8 cellular contexts compared by ENCODE assay signal in genomic region chr15:90871716-90872480, GRCh38. TPM values are rescaled to one million over a fixed set of nuclear protein-coding genes. Genes with fewer than 3 reads are reported as not detected.
DNase-seq lines count a peak whose midpoint lies in the region; ATAC-seq and TF ChIP-seq lines count a peak whose summit lies in the region.

No MANE protein-coding gene starts in this region.

- DNase-seq in activated CD4-positive, alpha-beta T cell treated with anti-CD3 and anti-CD28 coated beads for 36 hours: peak; percentile 56
- no peak for DNase-seq in activated CD4-positive, alpha-beta T cell treated with anti-CD3 and anti-CD28 coated beads for 1 hour
- DNase-seq in MM.1S (peak; percentile 25), caudate nucleus (lab: John Stamatoyannopoulos, UW) (peak in 5 of 61 donors; percentile 13 to 44 (median 26)), lower leg skin (ENCODE audit: low spot score in 2 of 2) (peak in 1 of 2 donors; percentile 76), thyroid gland (peak; percentile 29 to 35), dedifferentiated amniotic fluid mesenchymal stem cell (ENCODE audit: extremely low spot score) (no peak)

- intact Hi-C loops in activated CD4-positive, alpha-beta T cell treated with anti-CD3 and anti-CD28 coated beads for 36 hours (cut with DNase I, micrococcal nuclease): loop anchor here (1.0 to 10.0 kb wide), 7 partner anchors 15 to 225 kb away; partner anchors contain the start of genes BLM (in 1 of the 2) and HDDC3 (in 1 of the 2)
- intact Hi-C loops in lower leg skin (cut with DNase I; ENCODE audit: low total_unique reads) (no loop called here), thyroid gland (cut with DNase I) (no loop called here)

- H3K4me1 Mint-ChIP-seq in activated CD4-positive, alpha-beta T cell treated with anti-CD3 and anti-CD28 coated beads for 36 hours: peaks cover 55% of the 10 kb centered on the region

- H3K27ac ChIP-seq in MM.1S (ENCODE audit: low read length) (no peak overlapping the region), caudate nucleus (ENCODE audit: low read depth, low read length) (peak overlapping the region; percentile 64), thyroid gland (peak overlapping the region; percentile 90 to 99 (median 97))

- peak overlapping the region; percentile 69 for H3K9ac ChIP-seq in MM.1S (ENCODE audit: low read length)

- H3K27me3 Mint-ChIP-seq in activated CD4-positive, alpha-beta T cell treated with anti-CD3 and anti-CD28 coated beads for 36 hours: peaks cover 1% of the 10 kb centered on the region

- H3K9me2 ChIP-seq in MM.1S (replicated peaks; ENCODE audit: insufficient read depth, low read length): no peaks in the 10 kb centered on the region

- POLR2A ChIA-PET in activated CD4-positive, alpha-beta T cell treated with anti-CD3 and anti-CD28 coated beads for 36 hours (lab: Charles Lee): interaction anchor here (1.2 to 2.4 kb wide), 6 partner anchors 19 to 58 kb away, joined by 3 to 19 read pairs (median 6); no protein-coding TSS in a partner anchor

- H3K4me3 Mint-ChIP-seq in activated CD4-positive, alpha-beta T cell treated with anti-CD3 and anti-CD28 coated beads for 36 hours: peak overlapping the region; percentile 94

- H4K20me1 ChIP-seq in MM.1S (ENCODE audit: insufficient read depth, low read length): no peaks in the 10 kb centered on the region

- H3K27me3 ChIP-seq in MM.1S (replicated peaks; ENCODE audit: insufficient read depth, low read length): no peaks in the 10 kb centered on the region
- H3K27me3 ChIP-seq in thyroid gland: no peaks in the 10 kb centered on the region

- CTCF ChIA-PET in activated CD4-positive, alpha-beta T cell treated with anti-CD3 and anti-CD28 coated beads for 36 hours (lab: Charles Lee): interaction anchor here (0.6 to 1.6 kb wide), 4 partner anchors 14 to 63 kb away, joined by 3 to 6 read pairs (median 4); no protein-coding TSS in a partner anchor

- H3K27ac Mint-ChIP-seq in activated CD4-positive, alpha-beta T cell treated with anti-CD3 and anti-CD28 coated beads for 36 hours: peak overlapping the region; percentile 94

- H3K9me3 ChIP-seq in MM.1S (replicated peaks; ENCODE audit: insufficient read depth, low read length) (no peaks in the 10 kb centered on the region), thyroid gland (no peaks in the 10 kb centered on the region)

- no peak for ATAC-seq in activated CD4-positive, alpha-beta T cell treated with anti-CD3 and anti-CD28 coated beads for 36 hours
- ATAC-seq in HG03025 (IDR thresholded peaks at IDR 0.05; ENCODE audit: low FRiP score, unreplicated experiment): no peak

- no peaks in the 10 kb centered on the region; the same call in 1 of the 2 replicates for H3K4me1 ChIP-seq in MM.1S (ENCODE audit: low read length)
- H3K4me1 ChIP-seq in thyroid gland: peaks cover 63 to 67% of the 10 kb centered on the region in 2 donors

- 0 out of 2 replicates have a peak overlapping the region, but pooled peaks have one; percentile 20 for H2AFZ ChIP-seq in MM.1S (ENCODE audit: low read length)

- peak overlapping the region; percentile 73 for H3K4me3 ChIP-seq in MM.1S (ENCODE audit: low read length)
- H3K4me3 ChIP-seq in lower leg skin (ENCODE audit: low read depth, poor library complexity, severe bottlenecking): peak overlapping the region; percentile 84
- peak overlapping the region; percentile 66 to 95 (median 85) for H3K4me3 ChIP-seq in thyroid gland (replicated peaks in 1 of 3)

- H3K36me3 Mint-ChIP-seq in activated CD4-positive, alpha-beta T cell treated with anti-CD3 and anti-CD28 coated beads for 36 hours (ENCODE audit: low read depth): peaks cover 63% of the 10 kb centered on the region

- WGBS in lower leg skin, 2 donors: 3 to 5% methylated on average over 8 to 28 of the region's 77 CpGs
- 2 to 3% methylated on average over 4 to 32 of the region's 77 CpGs for WGBS in thyroid gland, 2 donors

- TF ChIP-seq CTCF in MM.1S (IDR thresholded peaks at IDR 0.05; ENCODE audit: low read length) (no peak), lower leg skin (IDR thresholded peaks at IDR 0.05) (no peak), thyroid gland (IDR thresholded peaks at IDR 0.05) (no peak)

- peaks cover 12% of the 10 kb centered on the region; the same call in 1 of the 2 replicates for H3F3A ChIP-seq in MM.1S (ENCODE audit: insufficient read depth, low read length)

- H3K9me3 Mint-ChIP-seq in activated CD4-positive, alpha-beta T cell treated with anti-CD3 and anti-CD28 coated beads for 36 hours (ENCODE audit: low read depth): no peaks in the 10 kb centered on the region

- H3K36me3 ChIP-seq in MM.1S (replicated peaks; ENCODE audit: insufficient read depth, low read length) (no peaks in the 10 kb centered on the region), thyroid gland (peaks cover 11 to 12% of the 10 kb centered on the region in 2 donors)

- H3K79me2 ChIP-seq in MM.1S (ENCODE audit: low read length): peaks cover 29% of the 10 kb centered on the region

- H3K4me2 ChIP-seq in MM.1S (ENCODE audit: low read depth, low read length): peak overlapping the region; percentile 95

- TF ChIP-seq POLR2A in lower leg skin (IDR thresholded peaks at IDR 0.05): no peak
- TF ChIP-seq POLR2A in thyroid gland (IDR thresholded peaks at IDR 0.05): peak in 1 of 2 donors; percentile 70

RNA-seq across cellular contexts. Expression of gene FURIN, which starts 3.5 kb away (rescaled TPM):
- 100 to 1,000 TPM; 406 to 422 TPM for total RNA-seq in activated CD4-positive, alpha-beta T cell treated with anti-CD3 and anti-CD28 coated beads for 36 hours
- total RNA-seq in lower leg skin (100 to 1,000 TPM; 114 to 163 (median 149) TPM), thyroid gland (100 to 1,000 TPM in 2 of 4 donors, 10 to 100 TPM in 2; 88.6 to 128 (median 102) TPM)

RNA-seq across cellular contexts. Expression of gene FES, which starts 12.4 kb away (rescaled TPM):
- total RNA-seq in activated CD4-positive, alpha-beta T cell treated with anti-CD3 and anti-CD28 coated beads for 36 hours: 10 to 100 TPM; 12.2 to 15.6 TPM
- total RNA-seq in lower leg skin (10 to 100 TPM in 2 of 4 donors, 1 to 10 TPM in 2; 3.6 to 17.9 (median 11.0) TPM), thyroid gland (10 to 100 TPM; 34.1 to 44.5 (median 36.0) TPM)

RNA-seq across cellular contexts. Expression of gene MAN2A2, which starts 31.2 kb away (rescaled TPM):
- 100 to 1,000 TPM in 1 of 2 experiments, 10 to 100 TPM in 1; 76.6 to 104 TPM for total RNA-seq in activated CD4-positive, alpha-beta T cell treated with anti-CD3 and anti-CD28 coated beads for 36 hours
- 10 to 100 TPM; 21.8 to 43.5 (median 27.4) TPM for total RNA-seq in lower leg skin
- total RNA-seq in thyroid gland: 100 to 1,000 TPM in 1 of 4 donors, 10 to 100 TPM in 3; 30.1 to 129 (median 58.9) TPM

Comparison
In these comparisons a context has a peak if more than half of its experiments do, and no peak if none do; other contexts are left out.
1. DNase-seq: peak in activated CD4-positive, alpha-beta T cell treated with anti-CD3 and anti-CD28 coated beads for 36 hours (single experiment), MM.1S (single experiment) and thyroid gland (2 of 2); none in activated CD4-positive, alpha-beta T cell treated with anti-CD3 and anti-CD28 coated beads for 1 hour (single experiment) and dedifferentiated amniotic fluid mesenchymal stem cell (single experiment).
2. intact Hi-C loops: an anchor here in activated CD4-positive, alpha-beta T cell treated with anti-CD3 and anti-CD28 coated beads for 36 hours (1.0 to 10.0 kb wide); none called in lower leg skin and thyroid gland.
3. Peak in every context shown above with its lines, with median percentiles within 50 percentile points of each other: H3K4me3 ChIP-seq.